Comparison of ENCODE assay signal across 8 cellular contexts in the genomic region with DNA sequence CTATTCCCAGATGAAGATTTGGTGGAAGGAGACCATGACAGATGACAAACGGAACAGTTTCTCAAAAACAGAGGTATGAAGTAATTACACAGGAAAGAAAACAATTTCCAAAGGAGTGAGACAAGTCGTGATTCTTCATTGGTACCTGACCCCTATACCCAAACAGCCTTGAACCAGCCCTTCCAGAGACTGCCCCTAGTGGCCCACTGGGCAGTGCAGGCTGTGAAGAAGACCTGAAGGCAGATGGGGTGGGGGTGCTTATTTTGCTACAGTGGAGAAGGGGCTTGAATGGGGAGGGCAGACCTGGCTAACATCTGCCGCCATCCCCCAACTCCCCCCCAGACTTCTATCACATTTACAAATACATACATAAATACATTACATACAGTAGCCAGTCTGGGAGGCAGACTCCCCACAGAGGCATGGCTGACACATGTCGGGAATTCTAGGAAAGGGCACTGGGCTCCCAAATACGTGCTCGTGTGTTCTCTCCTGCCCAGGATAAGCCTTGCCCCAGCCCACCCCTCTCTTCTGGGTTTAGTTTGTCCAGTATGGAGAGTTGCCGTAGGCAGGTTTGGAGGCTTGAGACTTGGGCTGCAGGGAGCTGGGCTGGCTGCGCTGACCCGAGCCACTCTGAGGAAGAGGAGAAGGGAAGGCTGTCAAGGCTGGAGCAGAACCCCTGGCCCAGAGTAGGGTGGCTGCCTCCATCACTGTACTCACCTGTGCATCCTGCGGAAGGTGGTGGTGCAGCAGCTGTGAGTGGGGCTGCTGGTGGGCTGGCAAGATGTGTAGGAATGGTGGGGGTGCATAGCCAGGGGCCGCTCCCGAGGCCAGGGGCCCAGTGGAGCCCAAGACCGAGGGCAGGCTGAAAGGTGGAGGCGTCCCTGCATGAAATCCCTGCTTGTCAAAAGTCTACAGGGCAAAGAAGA.
DNase-seq lines count a peak whose midpoint lies in the region; ATAC-seq and TF ChIP-seq lines count a peak whose summit lies in the region.

No MANE protein-coding gene starts in this region.

- 82 to 83% methylated on average over 14 of the region's 14 CpGs for WGBS in lower leg skin, 2 donors

- intact Hi-C loops in mucosa of descending colon (cut with DNase I, micrococcal nuclease) (no loop called here), lower leg skin (cut with DNase I; ENCODE audit: low total_unique reads) (no loop called here), posterior cingulate gyrus (cut with DNase I) (loop anchor here (10.0 kb wide), 2 partner anchors 107 to 123 kb away; partner anchors contain the start of genes UBAP2 and UBE2R2)

- no peaks in the 10 kb centered on the region for H3K4me1 ChIP-seq in mucosa of descending colon (ENCODE audit: low read depth)

- TF ChIP-seq CTCF in NB4 (IDR thresholded peaks at IDR 0.05; ENCODE audit: low read depth, low read length) (peak; percentile 99), mucosa of descending colon (IDR thresholded peaks at IDR 0.05) (peak; percentile 10), lower leg skin (IDR thresholded peaks at IDR 0.05) (no peak)

- H3K4me3 ChIP-seq in NB4 (ENCODE audit: low read depth, low read length) (no peak overlapping the region), mucosa of descending colon (no peak overlapping the region), lower leg skin (ENCODE audit: low read depth, poor library complexity, severe bottlenecking) (no peak overlapping the region)

- peak; percentile 41 for ATAC-seq in mucosa of descending colon
- ATAC-seq in HG02970 (IDR thresholded peaks at IDR 0.05; ENCODE audit: low FRiP score, unreplicated experiment): no peak

- H3K36me3 ChIP-seq in mucosa of descending colon (ENCODE audit: low read depth): no peaks in the 10 kb centered on the region

- TF ChIP-seq POLR2A in NB4 (IDR thresholded peaks at IDR 0.05; ENCODE audit: extremely low read depth, insufficient read length) (no peak), lower leg skin (IDR thresholded peaks at IDR 0.05) (no peak)

- no peaks in the 10 kb centered on the region for H3K9me3 ChIP-seq in mucosa of descending colon

- peak; percentile 69 for DNase-seq in activated effector memory CD4-positive, alpha-beta T cell treated with anti-CD3 and anti-CD28 coated beads, Interleukin-2, amount 50 U/mL, for 16 hours
- DNase-seq in activated effector memory CD4-positive, alpha-beta T cell treated with Interleukin-2 at 50 U/mL for 16 hours: no peak
- DNase-seq in NB4 (ENCODE audit: low read depth): peak; percentile 69
- peak; percentile 27 for DNase-seq in astrocyte of the hippocampus (ENCODE audit: low read depth, low spot score)
- peak in 1 of 3 donors; percentile 17 for DNase-seq in mucosa of descending colon
- no peak for DNase-seq in lower leg skin (ENCODE audit: low spot score in 2 of 2)
- no peak for DNase-seq in posterior cingulate gyrus

Comparison
In these comparisons a context has a peak if more than half of its experiments do, and no peak if none do; other contexts are left out.
1. DNase-seq: peak in activated effector memory CD4-positive, alpha-beta T cell treated with anti-CD3 and anti-CD28 coated beads, Interleukin-2, amount 50 U/mL, for 16 hours (single experiment), NB4 (single experiment) and astrocyte of the hippocampus (single experiment); none in activated effector memory CD4-positive, alpha-beta T cell treated with Interleukin-2 at 50 U/mL for 16 hours (single experiment), lower leg skin (0 of 2) and posterior cingulate gyrus (0 of 10).
2. CTCF ChIP-seq: peak in NB4 (single experiment) and mucosa of descending colon (single experiment); none in lower leg skin (0 of 3).